In the genomic region with DNA sequence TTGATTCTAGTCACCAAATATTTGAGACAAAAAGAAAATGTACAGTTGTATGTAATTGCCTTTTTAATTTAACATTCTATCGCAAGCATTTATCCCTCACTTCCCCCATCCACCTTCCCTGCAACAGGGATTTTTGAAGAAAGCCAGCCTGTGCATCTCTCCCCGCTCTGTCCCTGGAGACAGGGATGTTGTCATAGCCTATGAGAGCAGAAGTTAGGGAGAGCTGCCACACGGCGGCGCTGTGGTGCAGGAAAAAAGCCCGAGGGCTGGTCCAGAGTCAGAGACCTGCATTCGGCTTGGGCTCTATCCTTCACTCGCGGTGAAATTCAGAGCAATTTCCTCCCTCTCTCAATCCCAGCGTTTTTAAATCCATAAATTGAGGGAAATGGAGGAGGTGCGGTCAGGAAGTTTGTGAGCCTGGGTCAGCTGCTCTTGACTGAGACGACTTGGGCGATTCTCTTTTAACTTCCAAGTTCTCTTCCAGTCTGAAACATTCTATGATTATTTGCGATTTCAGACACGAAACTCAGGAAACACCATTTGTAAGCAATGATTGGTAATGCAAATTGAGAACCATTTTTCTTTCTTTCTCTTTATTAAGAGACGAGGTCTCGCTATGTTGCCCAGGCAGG, we compare ENCODE assay signal across 1 cellular context.
TF ChIP-seq lines count a peak whose summit lies in the region.

No MANE protein-coding gene starts in this region.

TF ChIP-seq in HEK293, 187 proteins besides CTCF, POLR2A, EP300 and RAD21 (continued from another document and continues in another):
- no peak for TF ChIP-seq ZNF121 (tag by site-specific recombination; IDR thresholded peaks at IDR 0.05)
- TF ChIP-seq ZNF311 (tag by site-specific recombination; IDR thresholded peaks at IDR 0.05; ENCODE audit: borderline replicate concordance): no peak
- TF ChIP-seq KLF16 (tag by site-specific recombination; IDR thresholded peaks at IDR 0.05): no peak
- no peak for TF ChIP-seq ZNF19 (tag by site-specific recombination; IDR thresholded peaks at IDR 0.05; ENCODE audit: low read depth)
- TF ChIP-seq ZNF830 (tag by site-specific recombination; IDR thresholded peaks at IDR 0.05; ENCODE audit: low read depth): no peak
- no peak for TF ChIP-seq HOXC10 (CRISPR knock-in tag; IDR thresholded peaks at IDR 0.05)
- TF ChIP-seq ZNF266 (tag by site-specific recombination; IDR thresholded peaks at IDR 0.05; ENCODE audit: low read depth): no peak
- peak; percentile 61; the same call in 1 of the 2 replicates for TF ChIP-seq KLF17 (tag by site-specific recombination; IDR thresholded peaks at IDR 0.05)
- TF ChIP-seq ZNF747 (tag by site-specific recombination; IDR thresholded peaks at IDR 0.05): no peak
- TF ChIP-seq ZNF701 (tag by site-specific recombination; IDR thresholded peaks at IDR 0.05): no peak
- no peak for TF ChIP-seq ZFP3 (tag by site-specific recombination; IDR thresholded peaks at IDR 0.05; ENCODE audit: low read depth)
- peak; percentile 17; the same call in 1 of the 2 replicates for TF ChIP-seq ZNF394 (tag by site-specific recombination; IDR thresholded peaks at IDR 0.05; ENCODE audit: borderline replicate concordance)
- no peak for TF ChIP-seq ZNF416 (tag by site-specific recombination; IDR thresholded peaks at IDR 0.05)
- no peak for TF ChIP-seq OVOL3 (tag by site-specific recombination; IDR thresholded peaks at IDR 0.05)
- TF ChIP-seq SETDB1 (IDR thresholded peaks at IDR 0.05; ENCODE audit: insufficient read length, low read length): no peak
- peak; percentile 98 for TF ChIP-seq ZNF654 (tag by site-specific recombination; IDR thresholded peaks at IDR 0.05; ENCODE audit: low read depth)
- no peak for TF ChIP-seq YY1 (tag by site-specific recombination; IDR thresholded peaks at IDR 0.05)
- 0 out of 2 replicates have a peak, but pooled peaks have one; percentile 12 for TF ChIP-seq IKZF3 (tag by site-specific recombination; IDR thresholded peaks at IDR 0.05)
- TF ChIP-seq ZNF785 (tag by site-specific recombination; IDR thresholded peaks at IDR 0.05): no peak
- TF ChIP-seq ZNF2 (tag by site-specific recombination; IDR thresholded peaks at IDR 0.05): peak; percentile 73; the same call in 1 of the 2 replicates
- no peak for TF ChIP-seq ZNF580 (tag by site-specific recombination; IDR thresholded peaks at IDR 0.05)
- TF ChIP-seq HOXA7 (CRISPR knock-in tag; IDR thresholded peaks at IDR 0.05; ENCODE audit: borderline replicate concordance): no peak
- no peak for TF ChIP-seq SCRT1 (tag by site-specific recombination; IDR thresholded peaks at IDR 0.05; ENCODE audit: borderline replicate concordance)
- TF ChIP-seq ZNF473 (tag by site-specific recombination; IDR thresholded peaks at IDR 0.05): no peak
- no peak for TF ChIP-seq ZBTB7A (tag by site-specific recombination; IDR thresholded peaks at IDR 0.05; ENCODE audit: low read depth)
- TF ChIP-seq ZNF202 (tag by site-specific recombination; IDR thresholded peaks at IDR 0.05; ENCODE audit: borderline replicate concordance): no peak
- TF ChIP-seq EGR2 (tag by site-specific recombination; IDR thresholded peaks at IDR 0.05; ENCODE audit: low read depth): no peak
- no peak for TF ChIP-seq ZNF112 (tag by site-specific recombination; IDR thresholded peaks at IDR 0.05)
- no peak for TF ChIP-seq ZNF211 (tag by site-specific recombination; IDR thresholded peaks at IDR 0.05; ENCODE audit: low read depth)
- TF ChIP-seq ZNF639 (tag by site-specific recombination; IDR thresholded peaks at IDR 0.05): 0 out of 2 replicates have a peak, but pooled peaks have one; percentile 49
- TF ChIP-seq ZNF132 (tag by site-specific recombination; IDR thresholded peaks at IDR 0.05; ENCODE audit: borderline replicate concordance): no peak
- TF ChIP-seq, protein P1, sequence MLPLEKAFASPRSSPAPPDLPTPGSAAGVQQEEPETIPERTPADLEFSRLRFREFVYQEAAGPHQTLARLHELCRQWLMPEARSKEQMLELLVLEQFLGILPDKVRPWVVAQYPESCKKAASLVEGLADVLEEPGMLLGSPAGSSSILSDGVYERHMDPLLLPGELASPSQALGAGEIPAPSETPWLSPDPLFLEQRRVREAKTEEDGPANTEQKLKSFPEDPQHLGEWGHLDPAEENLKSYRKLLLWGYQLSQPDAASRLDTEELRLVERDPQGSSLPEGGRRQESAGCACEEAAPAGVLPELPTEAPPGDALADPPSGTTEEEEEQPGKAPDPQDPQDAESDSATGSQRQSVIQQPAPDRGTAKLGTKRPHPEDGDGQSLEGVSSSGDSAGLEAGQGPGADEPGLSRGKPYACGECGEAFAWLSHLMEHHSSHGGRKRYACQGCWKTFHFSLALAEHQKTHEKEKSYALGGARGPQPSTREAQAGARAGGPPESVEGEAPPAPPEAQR (tag by site-specific recombination; IDR thresholded peaks at IDR 0.05): no peak
- TF ChIP-seq PATZ1 (tag by site-specific recombination; IDR thresholded peaks at IDR 0.05): no peak
- TF ChIP-seq ZNF518A (tag by site-specific recombination; conservative IDR thresholded peaks at IDR 0.05; ENCODE audit: low read depth): no peak
- TF ChIP-seq ZFHX2 (tag by site-specific recombination; conservative IDR thresholded peaks at IDR 0.05): no peak
- no peak for TF ChIP-seq ZNF214 (tag by site-specific recombination; IDR thresholded peaks at IDR 0.05; ENCODE audit: borderline replicate concordance)
- TF ChIP-seq, protein P2, sequence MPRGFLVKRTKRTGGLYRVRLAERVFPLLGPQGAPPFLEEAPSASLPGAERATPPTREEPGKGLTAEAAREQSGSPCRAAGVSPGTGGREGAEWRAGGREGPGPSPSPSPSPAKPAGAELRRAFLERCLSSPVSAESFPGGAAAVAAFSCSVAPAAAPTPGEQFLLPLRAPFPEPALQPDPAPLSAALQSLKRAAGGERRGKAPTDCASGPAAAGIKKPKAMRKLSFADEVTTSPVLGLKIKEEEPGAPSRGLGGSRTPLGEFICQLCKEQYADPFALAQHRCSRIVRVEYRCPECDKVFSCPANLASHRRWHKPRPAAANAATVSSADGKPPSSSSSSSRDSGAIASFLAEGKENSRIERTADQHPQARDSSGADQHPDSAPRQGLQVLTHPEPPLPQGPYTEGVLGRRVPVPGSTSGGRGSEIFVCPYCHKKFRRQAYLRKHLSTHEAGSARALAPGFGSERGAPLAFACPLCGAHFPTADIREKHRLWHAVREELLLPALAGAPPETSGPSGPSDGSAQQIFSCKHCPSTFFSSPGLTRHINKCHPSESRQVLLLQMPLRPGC (tag by site-specific recombination; IDR thresholded peaks at IDR 0.05): no peak
- no peak for TF ChIP-seq ZNF558 (tag by site-specific recombination; IDR thresholded peaks at IDR 0.05)
- peak; percentile 80 for TF ChIP-seq ZSCAN30 (tag by site-specific recombination; IDR thresholded peaks at IDR 0.05)
- TF ChIP-seq ZNF366 (tag by site-specific recombination; conservative IDR thresholded peaks at IDR 0.05): peak; percentile 53; the same call in 1 of the 2 replicates
- TF ChIP-seq ZNF10 (tag by site-specific recombination; IDR thresholded peaks at IDR 0.05): no peak
- no peak for TF ChIP-seq ZNF510 (tag by site-specific recombination; IDR thresholded peaks at IDR 0.05; ENCODE audit: insufficient replicate concordance)
- TF ChIP-seq ZNF596 (tag by site-specific recombination; IDR thresholded peaks at IDR 0.05): no peak
- no peak for TF ChIP-seq ZNF707 (tag by site-specific recombination; IDR thresholded peaks at IDR 0.05)
- TF ChIP-seq ZNF549 (tag by site-specific recombination; IDR thresholded peaks at IDR 0.05): no peak
- no peak for TF ChIP-seq SP3 (tag by site-specific recombination; IDR thresholded peaks at IDR 0.05)
- TF ChIP-seq KLF8 (tag by site-specific recombination; IDR thresholded peaks at IDR 0.05): no peak
- TF ChIP-seq, protein P3, sequence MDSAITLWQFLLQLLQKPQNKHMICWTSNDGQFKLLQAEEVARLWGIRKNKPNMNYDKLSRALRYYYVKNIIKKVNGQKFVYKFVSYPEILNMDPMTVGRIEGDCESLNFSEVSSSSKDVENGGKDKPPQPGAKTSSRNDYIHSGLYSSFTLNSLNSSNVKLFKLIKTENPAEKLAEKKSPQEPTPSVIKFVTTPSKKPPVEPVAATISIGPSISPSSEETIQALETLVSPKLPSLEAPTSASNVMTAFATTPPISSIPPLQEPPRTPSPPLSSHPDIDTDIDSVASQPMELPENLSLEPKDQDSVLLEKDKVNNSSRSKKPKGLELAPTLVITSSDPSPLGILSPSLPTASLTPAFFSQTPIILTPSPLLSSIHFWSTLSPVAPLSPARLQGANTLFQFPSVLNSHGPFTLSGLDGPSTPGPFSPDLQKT (IDR thresholded peaks at IDR 0.05; ENCODE audit: borderline replicate concordance, low read depth, low read length): no peak
- TF ChIP-seq GLIS2 (tag by site-specific recombination; IDR thresholded peaks at IDR 0.05): no peak
- TF ChIP-seq ZNF645 (tag by site-specific recombination; IDR thresholded peaks at IDR 0.05): no peak
